In genomic region chr12:52602552-52602951, GRCh38 we compare ENCODE assay signal across 23 cellular contexts. TPM values are rescaled to one million over a fixed set of nuclear protein-coding genes. Genes with fewer than 3 reads are reported as not detected.
"Had no signal": no experiment of that assay in that cellular context is flagged by ENCODE, and none has a peak within 500 bp of the region (broad histone marks: within the 10 kb centered on the region; RNA-seq: fewer than 3 reads in every experiment).

No MANE protein-coding gene starts in this region.

- H3K9me3 Mint-ChIP-seq: activated naive CD8-positive, alpha-beta T cell treated with anti-CD3 and anti-CD28 coated beads, Interleukin-2, amount 10 ng/mL, durations not matched to agents 7 days and 5 days; activated T-helper 2 cell treated with anti-CD3 and anti-CD28 coated beads, Interferon-gamma antibody, Interleukin-2, Interleukin-4, amounts not matched to agents 10 μg/mL and 5 μg/mL and 100 μg/mL, durations not matched to agents 14 hours and 24 hours and 36 hours; brain; central memory CD8-positive, alpha-beta T cell; memory B cell; stimulated activated effector memory CD8-positive, alpha-beta T cell treated with anti-CD3 and anti-CD28 coated beads, Interleukin-12 subunit alpha, Interleukin-12 subunit beta, amount 100 ng/mL, for 72 hours had no signal

- H3K4me1 Mint-ChIP-seq: brain; memory B cell; naive B cell; stimulated activated effector memory CD8-positive, alpha-beta T cell treated with anti-CD3 and anti-CD28 coated beads, Interleukin-12 subunit alpha, Interleukin-12 subunit beta, amount 100 ng/mL, for 72 hours had no signal

- H3K4me3 Mint-ChIP-seq: activated CD4-positive, alpha-beta T cell treated with anti-CD3 and anti-CD28 coated beads, Interleukin-2, amount 10 ng/mL, durations not matched to agents 7 days and 5 days; activated naive CD8-positive, alpha-beta T cell treated with anti-CD3 and anti-CD28 coated beads, Interleukin-2, amount 10 ng/mL, durations not matched to agents 7 days and 5 days; brain; central memory CD8-positive, alpha-beta T cell; memory B cell; naive B cell; stimulated activated effector memory CD8-positive, alpha-beta T cell treated with anti-CD3 and anti-CD28 coated beads, Interleukin-12 subunit alpha, Interleukin-12 subunit beta, amount 100 ng/mL, for 72 hours had no signal

- H3K27ac ChIP-seq: colonic mucosa, gastroesophageal sphincter, heart left ventricle, pancreas, stomach had no signal

- H3K9me3 ChIP-seq: colonic mucosa, gastroesophageal sphincter, heart left ventricle, mucosa of descending colon, pancreas, stomach had no signal

- ATAC-seq: gastroesophageal sphincter; heart left ventricle; mucosa of descending colon; pancreas; sciatic nerve; stimulated activated effector memory CD8-positive, alpha-beta T cell treated with anti-CD3 and anti-CD28 coated beads, Interleukin-12 subunit alpha, Interleukin-12 subunit beta, amount 100 ng/mL, for 72 hours had no signal

- H3K4me3 ChIP-seq: colonic mucosa, gastroesophageal sphincter, heart left ventricle, mucosa of descending colon, pancreas, smooth muscle cell, stomach had no signal

- DNase-seq: activated CD4-positive, alpha-beta T cell treated with anti-CD3 and anti-CD28 coated beads, Interleukin-2, amount 10 ng/mL, durations not matched to agents 7 days and 5 days; activated naive CD8-positive, alpha-beta T cell treated with anti-CD3 and anti-CD28 coated beads, Interleukin-2, amount 10 ng/mL, durations not matched to agents 7 days and 5 days; colonic mucosa; heart left ventricle; mucosa of descending colon; naive B cell; pancreas; stimulated activated CD4-positive, alpha-beta T cell treated with anti-CD3 and anti-CD28 coated beads, Interleukin-4, amount 100 ng/mL, for 1 hour; stomach; trophoblast cell had no signal

- H3K36me3 Mint-ChIP-seq: brain; memory B cell; naive B cell; stimulated activated effector memory CD8-positive, alpha-beta T cell treated with anti-CD3 and anti-CD28 coated beads, Interleukin-12 subunit alpha, Interleukin-12 subunit beta, amount 100 ng/mL, for 72 hours had no signal

- H3K4me1 ChIP-seq: colonic mucosa, gastroesophageal sphincter, heart left ventricle, pancreas had no signal

- H3K36me3 ChIP-seq: colonic mucosa, gastroesophageal sphincter, heart left ventricle, pancreas, stomach had no signal

- H3K27ac Mint-ChIP-seq: activated CD4-positive, alpha-beta T cell treated with anti-CD3 and anti-CD28 coated beads, Interleukin-2, amount 10 ng/mL, durations not matched to agents 7 days and 5 days; activated naive CD8-positive, alpha-beta T cell treated with anti-CD3 and anti-CD28 coated beads, Interleukin-2, amount 10 ng/mL, durations not matched to agents 7 days and 5 days; activated T-helper 2 cell treated with anti-CD3 and anti-CD28 coated beads, Interferon-gamma antibody, Interleukin-2, Interleukin-4, amounts not matched to agents 10 μg/mL and 5 μg/mL and 100 μg/mL, durations not matched to agents 14 hours and 24 hours and 36 hours; brain; memory B cell; naive B cell; stimulated activated effector memory CD8-positive, alpha-beta T cell treated with anti-CD3 and anti-CD28 coated beads, Interleukin-12 subunit alpha, Interleukin-12 subunit beta, amount 100 ng/mL, for 72 hours had no signal

RNA-seq across cellular contexts. Expression of gene KRT72, which starts 1.3 kb away (rescaled TPM):
- total RNA-seq: activated CD8-positive, alpha-beta memory T cell treated with anti-CD3 and anti-CD28 coated beads for 36 hours; activated T-helper 2 cell treated with anti-CD3 and anti-CD28 coated beads, Interferon-gamma antibody, Interleukin-2, Interleukin-4, amounts not matched to agents 10 μg/mL and 5 μg/mL and 100 μg/mL, durations not matched to agents 14 hours and 24 hours and 36 hours; gastroesophageal sphincter; heart left ventricle; liver; mucosa of descending colon; pulmonary artery endothelial cell; smooth muscle cell; stomach; temporal lobe had no signal

RNA-seq across cellular contexts. Expression of gene KRT73, which starts 15.8 kb away (rescaled TPM):
- total RNA-seq: activated CD8-positive, alpha-beta memory T cell treated with anti-CD3 and anti-CD28 coated beads for 36 hours; activated T-helper 2 cell treated with anti-CD3 and anti-CD28 coated beads, Interferon-gamma antibody, Interleukin-2, Interleukin-4, amounts not matched to agents 10 μg/mL and 5 μg/mL and 100 μg/mL, durations not matched to agents 14 hours and 24 hours and 36 hours; colonic mucosa; gastroesophageal sphincter; heart left ventricle; liver; mucosa of descending colon; pancreas; pulmonary artery endothelial cell; sciatic nerve; smooth muscle cell; stomach; temporal lobe had no signal

RNA-seq across cellular contexts. Expression of gene KRT74, which starts 28.9 kb away (rescaled TPM):
- total RNA-seq: activated CD8-positive, alpha-beta memory T cell treated with anti-CD3 and anti-CD28 coated beads for 36 hours; activated naive CD8-positive, alpha-beta T cell treated with anti-CD3 and anti-CD28 coated beads, Interleukin-2, amount 10 ng/mL, durations not matched to agents 7 days and 5 days; activated T-helper 2 cell treated with anti-CD3 and anti-CD28 coated beads, Interferon-gamma antibody, Interleukin-2, Interleukin-4, amounts not matched to agents 10 μg/mL and 5 μg/mL and 100 μg/mL, durations not matched to agents 14 hours and 24 hours and 36 hours; colonic mucosa; gastroesophageal sphincter; heart left ventricle; liver; mucosa of descending colon; pancreas; pulmonary artery endothelial cell; sciatic nerve; smooth muscle cell; stomach; T-helper 1 cell treated with Interleukin-12 subunit alpha and Interleukin-12 subunit beta and Interleukin-4 antibody, amounts not matched to agents 30 ng/mL and 1 ng/mL, for 36 hours; temporal lobe had no signal

RNA-seq across cellular contexts. Expression of gene KRT2, which starts 49.5 kb away (rescaled TPM):
- total RNA-seq: activated CD8-positive, alpha-beta memory T cell treated with anti-CD3 and anti-CD28 coated beads for 36 hours; activated naive CD8-positive, alpha-beta T cell treated with anti-CD3 and anti-CD28 coated beads, Interleukin-2, amount 10 ng/mL, durations not matched to agents 7 days and 5 days; activated T-helper 2 cell treated with anti-CD3 and anti-CD28 coated beads, Interferon-gamma antibody, Interleukin-2, Interleukin-4, amounts not matched to agents 10 μg/mL and 5 μg/mL and 100 μg/mL, durations not matched to agents 14 hours and 24 hours and 36 hours; colonic mucosa; gastroesophageal sphincter; heart left ventricle; liver; pancreas; pulmonary artery endothelial cell; sciatic nerve; smooth muscle cell; stomach; temporal lobe had no signal

RNA-seq across cellular contexts. Expression of gene KRT71, which starts 49.6 kb away (rescaled TPM):
- total RNA-seq: activated CD4-positive, alpha-beta T cell treated with anti-CD3 and anti-CD28 coated beads, Interleukin-2, amount 10 ng/mL, durations not matched to agents 7 days and 5 days; activated CD8-positive, alpha-beta memory T cell treated with anti-CD3 and anti-CD28 coated beads for 36 hours; activated naive CD8-positive, alpha-beta T cell treated with anti-CD3 and anti-CD28 coated beads, Interleukin-2, amount 10 ng/mL, durations not matched to agents 7 days and 5 days; activated T-helper 2 cell treated with anti-CD3 and anti-CD28 coated beads, Interferon-gamma antibody, Interleukin-2, Interleukin-4, amounts not matched to agents 10 μg/mL and 5 μg/mL and 100 μg/mL, durations not matched to agents 14 hours and 24 hours and 36 hours; colonic mucosa; gastroesophageal sphincter; heart left ventricle; liver; mucosa of descending colon; pancreas; pulmonary artery endothelial cell; sciatic nerve; smooth muscle cell; stomach; T-helper 1 cell treated with Interleukin-12 subunit alpha and Interleukin-12 subunit beta and Interleukin-4 antibody, amounts not matched to agents 30 ng/mL and 1 ng/mL, for 36 hours had no signal
